1 cellular context compared by ENCODE assay signal in genomic region chr11:67120456-67120855, GRCh38.
TF ChIP-seq lines count a peak whose summit lies in the region.

No MANE protein-coding gene starts in this region.

TF ChIP-seq in A549, 52 proteins besides CTCF, POLR2A, EP300 and RAD21 (continued from another document):
- TF ChIP-seq, protein P1, sequence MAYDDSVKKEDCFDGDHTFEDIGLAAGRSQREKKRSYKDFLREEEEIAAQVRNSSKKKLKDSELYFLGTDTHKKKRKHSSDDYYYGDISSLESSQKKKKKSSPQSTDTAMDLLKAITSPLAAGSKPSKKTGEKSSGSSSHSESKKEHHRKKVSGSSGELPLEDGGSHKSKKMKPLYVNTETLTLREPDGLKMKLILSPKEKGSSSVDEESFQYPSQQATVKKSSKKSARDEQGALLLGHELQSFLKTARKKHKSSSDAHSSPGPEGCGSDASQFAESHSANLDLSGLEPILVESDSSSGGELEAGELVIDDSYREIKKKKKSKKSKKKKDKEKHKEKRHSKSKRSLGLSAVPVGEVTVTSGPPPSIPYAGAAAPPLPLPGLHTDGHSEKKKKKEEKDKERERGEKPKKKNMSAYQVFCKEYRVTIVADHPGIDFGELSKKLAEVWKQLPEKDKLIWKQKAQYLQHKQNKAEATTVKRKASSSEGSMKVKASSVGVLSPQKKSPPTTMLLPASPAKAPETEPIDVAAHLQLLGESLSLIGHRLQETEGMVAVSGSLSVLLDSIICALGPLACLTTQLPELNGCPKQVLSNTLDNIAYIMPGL (CRISPR knock-in tag; IDR thresholded peaks at IDR 0.05; ENCODE audit: borderline replicate concordance): no peak
- TF ChIP-seq MYC (IDR thresholded peaks at IDR 0.05; ENCODE audit: borderline replicate concordance, low read length): no peak
